In the genomic region with DNA sequence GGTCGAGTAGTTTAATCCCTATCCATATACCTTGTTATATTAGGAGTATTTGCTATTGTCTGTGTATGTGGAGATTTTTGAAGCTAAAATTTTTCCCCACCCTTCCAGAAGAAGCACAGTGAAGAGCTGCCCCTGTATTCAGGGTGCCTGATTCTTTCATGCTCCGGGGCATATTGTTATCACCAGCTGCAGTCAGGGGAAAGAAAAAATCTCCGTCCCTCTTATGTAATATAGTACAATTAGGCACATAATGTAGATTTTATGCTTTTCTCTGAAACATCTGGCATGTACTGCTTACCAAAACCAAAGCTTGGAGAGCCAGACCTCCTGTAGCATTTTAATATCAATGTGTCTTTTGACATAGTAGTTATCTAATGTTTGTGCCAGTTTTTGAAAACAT, we compare ENCODE assay signal across 21 cellular contexts.
"Had no signal": no experiment of that assay in that cellular context is flagged by ENCODE, and none has a peak within 500 bp of the region (broad histone marks: within the 10 kb centered on the region; RNA-seq: fewer than 3 reads in every experiment).

No MANE protein-coding gene starts in this region.

- ATAC-seq: HepG2 had no signal

- DNase-seq: IMR-90, Karpas-422, KG1, MG63, NCI-H1092, NCI-H1105 treated with DMSO at 0.1 percent for 48 hours, NCI-H1417 treated with DMSO at 0.1 percent for 48 hours, NCI-H146, NCI-H187 treated with DMSO at 0.1 percent for 48 hours, NCI-H2029 treated with DMSO at 0.1 percent for 48 hours, NCI-H226, NCI-H446, NCI-H510A, NCI-H524 treated with DMSO at 0.1 percent for 48 hours, NCI-H69, NCI-H774, Right ventricle myocardium superior, RPMI8226, SIG-M5, T-helper 2 cell had no signal
